Comparison of ENCODE assay signal across 1 cellular context in the genomic region with DNA sequence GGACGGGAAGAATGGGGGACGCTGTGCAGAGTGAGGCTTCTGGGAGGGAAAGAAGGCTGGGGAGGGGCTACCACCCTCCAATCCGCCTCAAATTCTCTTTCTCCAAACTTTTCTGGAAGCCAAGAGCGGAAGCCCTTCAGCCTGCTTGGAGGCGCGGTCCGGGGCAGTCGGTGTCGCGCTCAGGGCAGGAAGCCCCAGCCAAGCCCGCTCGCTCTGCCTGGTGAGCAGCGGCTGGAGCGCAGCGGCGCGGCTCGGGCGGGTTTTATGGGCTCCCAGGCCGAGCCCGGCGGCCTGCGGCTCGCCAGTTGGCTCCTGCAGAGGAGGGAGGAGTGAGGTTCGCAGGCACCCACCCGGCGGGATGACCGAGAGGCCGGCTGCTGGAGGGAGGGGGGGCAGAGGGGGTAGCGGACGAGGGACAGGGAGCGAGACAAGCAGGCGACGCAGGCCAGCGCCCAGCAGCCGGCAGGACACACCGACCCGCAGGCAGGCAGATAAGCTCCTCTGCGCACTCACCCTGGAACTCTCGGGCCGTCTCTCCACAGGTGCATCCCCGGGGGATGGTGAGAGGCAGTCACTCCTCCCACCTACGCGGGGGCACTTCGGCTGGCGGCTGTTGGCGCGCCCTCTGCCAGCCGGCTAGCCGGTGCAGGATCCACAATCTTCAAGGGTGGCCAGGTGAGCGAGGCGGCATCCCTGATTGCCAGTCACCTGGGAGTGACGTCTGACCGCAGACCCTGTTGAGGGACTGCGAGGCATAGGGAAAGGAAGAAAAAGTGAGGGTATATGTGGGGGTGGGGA.
TF ChIP-seq lines count a peak whose summit lies in the region.

A gene with protein sequence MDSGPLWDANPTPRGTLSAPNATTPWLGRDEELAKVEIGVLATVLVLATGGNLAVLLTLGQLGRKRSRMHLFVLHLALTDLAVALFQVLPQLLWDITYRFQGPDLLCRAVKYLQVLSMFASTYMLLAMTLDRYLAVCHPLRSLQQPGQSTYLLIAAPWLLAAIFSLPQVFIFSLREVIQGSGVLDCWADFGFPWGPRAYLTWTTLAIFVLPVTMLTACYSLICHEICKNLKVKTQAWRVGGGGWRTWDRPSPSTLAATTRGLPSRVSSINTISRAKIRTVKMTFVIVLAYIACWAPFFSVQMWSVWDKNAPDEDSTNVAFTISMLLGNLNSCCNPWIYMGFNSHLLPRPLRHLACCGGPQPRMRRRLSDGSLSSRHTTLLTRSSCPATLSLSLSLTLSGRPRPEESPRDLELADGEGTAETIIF (minus strand): TSS at position 238 of the 798 bp plus-strand sequence. CDS start 498 bp downstream, outside the sequence.

TF ChIP-seq in H1, 55 proteins besides CTCF, POLR2A, EP300 and RAD21:
- TF ChIP-seq TAF1 (IDR thresholded peaks at IDR 0.05; ENCODE audit: low read depth, low read length) (no peak), KDM1A (IDR thresholded peaks at IDR 0.05; ENCODE audit: borderline replicate concordance, low read length) (0 out of 2 replicates have a peak, but pooled peaks have one; percentile 11), ZNF274 (IDR thresholded peaks at IDR 0.05; ENCODE audit: borderline replicate concordance, extremely low read depth, low read length) (no peak), RNF2 (IDR thresholded peaks at IDR 0.05; ENCODE audit: borderline replicate concordance, low read depth, low read length, missing control alignments, poor library complexity, severe bottlenecking) (no peak), TCF12 (IDR thresholded peaks at IDR 0.05; ENCODE audit: low read depth, low read length) (no peak), GABPA (IDR thresholded peaks at IDR 0.05; ENCODE audit: borderline replicate concordance, insufficient read depth, low read length) (no peak), HDAC2 (IDR thresholded peaks at IDR 0.05; ENCODE audit: borderline replicate concordance in 1 of 2, low read depth in 2 of 2, low read length in 2 of 2) (no peak), JUND (IDR thresholded peaks at IDR 0.05; ENCODE audit: low read length) (no peak), CEBPB (IDR thresholded peaks at IDR 0.05; ENCODE audit: low read depth, low read length) (no peak), MAFK (IDR thresholded peaks at IDR 0.05; ENCODE audit: low read depth, low read length) (no peak), TEAD4 (IDR thresholded peaks at IDR 0.05; ENCODE audit: low read depth, low read length) (no peak), CTBP2 (IDR thresholded peaks at IDR 0.05; ENCODE audit: borderline replicate concordance, insufficient read depth, insufficient read length, low read length) (no peak), BCL11A (IDR thresholded peaks at IDR 0.05; ENCODE audit: low read depth in 2 of 2, low read length in 2 of 2) (no peak), BACH1 (IDR thresholded peaks at IDR 0.05; ENCODE audit: low read length) (no peak), PHF8 (conservative IDR thresholded peaks at IDR 0.05; ENCODE audit: low read depth, low read length) (0 out of 2 replicates have a peak, but pooled peaks have one; percentile 38), KDM5A (IDR thresholded peaks at IDR 0.05; ENCODE audit: low read length) (no peak), SUZ12 (IDR thresholded peaks at IDR 0.05; ENCODE audit: low read length) (peak; percentile 44; the same call in 1 of the 2 replicates), NRF1 (IDR thresholded peaks at IDR 0.05; ENCODE audit: low read depth, low read length) (no peak), SIN3A (conservative IDR thresholded peaks at IDR 0.05 in 1 of 2, IDR thresholded peaks at IDR 0.05 in 1 of 2; ENCODE audit: low read depth in 1 of 2, low read length in 2 of 2) (no peak), SP4 (IDR thresholded peaks at IDR 0.05; ENCODE audit: low read length) (no peak), POU5F1 (IDR thresholded peaks at IDR 0.05; ENCODE audit: low read depth, low read length) (no peak), JUN (IDR thresholded peaks at IDR 0.05; ENCODE audit: low read depth, low read length) (no peak), HDAC6 (IDR thresholded peaks at IDR 0.05; ENCODE audit: low read depth, low read length) (no peak), KDM4A (IDR thresholded peaks at IDR 0.05; ENCODE audit: low read depth, low read length, severe bottlenecking) (peak; percentile 86), RXRA (IDR thresholded peaks at IDR 0.05; ENCODE audit: insufficient read depth, low read depth, low read length) (no peak), SP1 (IDR thresholded peaks at IDR 0.05; ENCODE audit: low read depth, low read length) (no peak), SAP30 (IDR thresholded peaks at IDR 0.05; ENCODE audit: insufficient read depth, insufficient replicate concordance, low read length) (no peak), ASH2L (IDR thresholded peaks at IDR 0.05; ENCODE audit: low read length) (peak; percentile 72), BRCA1 (IDR thresholded peaks at IDR 0.05; ENCODE audit: low read depth, low read length) (no peak), EGR1 (IDR thresholded peaks at IDR 0.05; ENCODE audit: borderline replicate concordance, low read depth, low read length) (no peak), CHD1 (IDR thresholded peaks at IDR 0.05; ENCODE audit: low read depth, low read length) (no peak), POLR2AphosphoS5 (IDR thresholded peaks at IDR 0.05; ENCODE audit: low read depth, low read length) (no peak), TBP (IDR thresholded peaks at IDR 0.05; ENCODE audit: low read depth, low read length) (peak; percentile 58; the same call in 1 of the 2 replicates), EZH2 (IDR thresholded peaks at IDR 0.05; ENCODE audit: low read depth, low read length, severe bottlenecking) (no peak)
- TF ChIP-seq, protein P1, sequence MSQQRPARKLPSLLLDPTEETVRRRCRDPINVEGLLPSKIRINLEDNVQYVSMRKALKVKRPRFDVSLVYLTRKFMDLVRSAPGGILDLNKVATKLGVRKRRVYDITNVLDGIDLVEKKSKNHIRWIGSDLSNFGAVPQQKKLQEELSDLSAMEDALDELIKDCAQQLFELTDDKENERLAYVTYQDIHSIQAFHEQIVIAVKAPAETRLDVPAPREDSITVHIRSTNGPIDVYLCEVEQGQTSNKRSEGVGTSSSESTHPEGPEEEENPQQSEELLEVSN (IDR thresholded peaks at IDR 0.05) = no peak
- TF ChIP-seq, protein P2, sequence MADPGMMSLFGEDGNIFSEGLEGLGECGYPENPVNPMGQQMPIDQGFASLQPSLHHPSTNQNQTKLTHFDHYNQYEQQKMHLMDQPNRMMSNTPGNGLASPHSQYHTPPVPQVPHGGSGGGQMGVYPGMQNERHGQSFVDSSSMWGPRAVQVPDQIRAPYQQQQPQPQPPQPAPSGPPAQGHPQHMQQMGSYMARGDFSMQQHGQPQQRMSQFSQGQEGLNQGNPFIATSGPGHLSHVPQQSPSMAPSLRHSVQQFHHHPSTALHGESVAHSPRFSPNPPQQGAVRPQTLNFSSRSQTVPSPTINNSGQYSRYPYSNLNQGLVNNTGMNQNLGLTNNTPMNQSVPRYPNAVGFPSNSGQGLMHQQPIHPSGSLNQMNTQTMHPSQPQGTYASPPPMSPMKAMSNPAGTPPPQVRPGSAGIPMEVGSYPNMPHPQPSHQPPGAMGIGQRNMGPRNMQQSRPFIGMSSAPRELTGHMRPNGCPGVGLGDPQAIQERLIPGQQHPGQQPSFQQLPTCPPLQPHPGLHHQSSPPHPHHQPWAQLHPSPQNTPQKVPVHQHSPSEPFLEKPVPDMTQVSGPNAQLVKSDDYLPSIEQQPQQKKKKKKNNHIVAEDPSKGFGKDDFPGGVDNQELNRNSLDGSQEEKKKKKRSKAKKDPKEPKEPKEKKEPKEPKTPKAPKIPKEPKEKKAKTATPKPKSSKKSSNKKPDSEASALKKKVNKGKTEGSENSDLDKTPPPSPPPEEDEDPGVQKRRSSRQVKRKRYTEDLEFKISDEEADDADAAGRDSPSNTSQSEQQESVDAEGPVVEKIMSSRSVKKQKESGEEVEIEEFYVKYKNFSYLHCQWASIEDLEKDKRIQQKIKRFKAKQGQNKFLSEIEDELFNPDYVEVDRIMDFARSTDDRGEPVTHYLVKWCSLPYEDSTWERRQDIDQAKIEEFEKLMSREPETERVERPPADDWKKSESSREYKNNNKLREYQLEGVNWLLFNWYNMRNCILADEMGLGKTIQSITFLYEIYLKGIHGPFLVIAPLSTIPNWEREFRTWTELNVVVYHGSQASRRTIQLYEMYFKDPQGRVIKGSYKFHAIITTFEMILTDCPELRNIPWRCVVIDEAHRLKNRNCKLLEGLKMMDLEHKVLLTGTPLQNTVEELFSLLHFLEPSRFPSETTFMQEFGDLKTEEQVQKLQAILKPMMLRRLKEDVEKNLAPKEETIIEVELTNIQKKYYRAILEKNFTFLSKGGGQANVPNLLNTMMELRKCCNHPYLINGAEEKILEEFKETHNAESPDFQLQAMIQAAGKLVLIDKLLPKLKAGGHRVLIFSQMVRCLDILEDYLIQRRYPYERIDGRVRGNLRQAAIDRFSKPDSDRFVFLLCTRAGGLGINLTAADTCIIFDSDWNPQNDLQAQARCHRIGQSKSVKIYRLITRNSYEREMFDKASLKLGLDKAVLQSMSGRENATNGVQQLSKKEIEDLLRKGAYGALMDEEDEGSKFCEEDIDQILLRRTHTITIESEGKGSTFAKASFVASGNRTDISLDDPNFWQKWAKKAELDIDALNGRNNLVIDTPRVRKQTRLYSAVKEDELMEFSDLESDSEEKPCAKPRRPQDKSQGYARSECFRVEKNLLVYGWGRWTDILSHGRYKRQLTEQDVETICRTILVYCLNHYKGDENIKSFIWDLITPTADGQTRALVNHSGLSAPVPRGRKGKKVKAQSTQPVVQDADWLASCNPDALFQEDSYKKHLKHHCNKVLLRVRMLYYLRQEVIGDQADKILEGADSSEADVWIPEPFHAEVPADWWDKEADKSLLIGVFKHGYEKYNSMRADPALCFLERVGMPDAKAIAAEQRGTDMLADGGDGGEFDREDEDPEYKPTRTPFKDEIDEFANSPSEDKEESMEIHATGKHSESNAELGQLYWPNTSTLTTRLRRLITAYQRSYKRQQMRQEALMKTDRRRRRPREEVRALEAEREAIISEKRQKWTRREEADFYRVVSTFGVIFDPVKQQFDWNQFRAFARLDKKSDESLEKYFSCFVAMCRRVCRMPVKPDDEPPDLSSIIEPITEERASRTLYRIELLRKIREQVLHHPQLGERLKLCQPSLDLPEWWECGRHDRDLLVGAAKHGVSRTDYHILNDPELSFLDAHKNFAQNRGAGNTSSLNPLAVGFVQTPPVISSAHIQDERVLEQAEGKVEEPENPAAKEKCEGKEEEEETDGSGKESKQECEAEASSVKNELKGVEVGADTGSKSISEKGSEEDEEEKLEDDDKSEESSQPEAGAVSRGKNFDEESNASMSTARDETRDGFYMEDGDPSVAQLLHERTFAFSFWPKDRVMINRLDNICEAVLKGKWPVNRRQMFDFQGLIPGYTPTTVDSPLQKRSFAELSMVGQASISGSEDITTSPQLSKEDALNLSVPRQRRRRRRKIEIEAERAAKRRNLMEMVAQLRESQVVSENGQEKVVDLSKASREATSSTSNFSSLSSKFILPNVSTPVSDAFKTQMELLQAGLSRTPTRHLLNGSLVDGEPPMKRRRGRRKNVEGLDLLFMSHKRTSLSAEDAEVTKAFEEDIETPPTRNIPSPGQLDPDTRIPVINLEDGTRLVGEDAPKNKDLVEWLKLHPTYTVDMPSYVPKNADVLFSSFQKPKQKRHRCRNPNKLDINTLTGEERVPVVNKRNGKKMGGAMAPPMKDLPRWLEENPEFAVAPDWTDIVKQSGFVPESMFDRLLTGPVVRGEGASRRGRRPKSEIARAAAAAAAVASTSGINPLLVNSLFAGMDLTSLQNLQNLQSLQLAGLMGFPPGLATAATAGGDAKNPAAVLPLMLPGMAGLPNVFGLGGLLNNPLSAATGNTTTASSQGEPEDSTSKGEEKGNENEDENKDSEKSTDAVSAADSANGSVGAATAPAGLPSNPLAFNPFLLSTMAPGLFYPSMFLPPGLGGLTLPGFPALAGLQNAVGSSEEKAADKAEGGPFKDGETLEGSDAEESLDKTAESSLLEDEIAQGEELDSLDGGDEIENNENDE (IDR thresholded peaks at IDR 0.05; ENCODE audit: insufficient replicate concordance, low read length) = no peak
- TF ChIP-seq, protein P3, sequence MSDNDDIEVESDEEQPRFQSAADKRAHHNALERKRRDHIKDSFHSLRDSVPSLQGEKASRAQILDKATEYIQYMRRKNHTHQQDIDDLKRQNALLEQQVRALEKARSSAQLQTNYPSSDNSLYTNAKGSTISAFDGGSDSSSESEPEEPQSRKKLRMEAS (IDR thresholded peaks at IDR 0.05) = no peak; the same call in 1 of the 2 replicates
- TF ChIP-seq, protein P4, sequence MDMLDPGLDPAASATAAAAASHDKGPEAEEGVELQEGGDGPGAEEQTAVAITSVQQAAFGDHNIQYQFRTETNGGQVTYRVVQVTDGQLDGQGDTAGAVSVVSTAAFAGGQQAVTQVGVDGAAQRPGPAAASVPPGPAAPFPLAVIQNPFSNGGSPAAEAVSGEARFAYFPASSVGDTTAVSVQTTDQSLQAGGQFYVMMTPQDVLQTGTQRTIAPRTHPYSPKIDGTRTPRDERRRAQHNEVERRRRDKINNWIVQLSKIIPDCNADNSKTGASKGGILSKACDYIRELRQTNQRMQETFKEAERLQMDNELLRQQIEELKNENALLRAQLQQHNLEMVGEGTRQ (IDR thresholded peaks at IDR 0.05; ENCODE audit: low read length) = no peak
